8 cellular contexts compared by ENCODE assay signal in the genomic region with DNA sequence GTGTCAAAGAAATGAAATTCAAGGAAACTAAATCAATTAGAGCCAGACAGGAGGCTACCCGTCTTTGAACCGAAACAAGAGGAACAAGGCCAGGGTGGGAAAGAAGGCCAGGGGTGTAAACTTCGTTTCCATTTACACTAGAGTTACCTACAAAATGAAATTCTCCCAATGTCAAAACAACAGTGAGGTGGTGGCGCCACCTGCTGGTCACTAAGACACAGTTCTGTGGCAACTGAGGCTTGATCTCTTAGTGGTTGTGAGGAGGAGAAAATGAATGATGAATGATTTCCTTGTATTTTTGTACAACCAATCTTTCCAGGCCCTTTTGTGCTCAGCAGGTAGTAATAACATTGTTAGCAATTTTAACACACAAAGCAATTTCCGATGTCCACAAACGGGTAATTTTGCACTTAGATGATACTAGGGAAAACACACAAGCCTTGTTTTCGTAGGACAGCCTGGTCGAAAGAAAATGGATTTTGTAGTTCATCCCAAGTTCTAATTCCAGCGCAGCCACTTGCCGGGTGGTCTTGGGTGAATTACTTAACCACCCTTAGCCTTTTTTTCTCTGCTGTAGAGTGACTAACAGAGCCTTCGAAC. TPM values are rescaled to one million over a fixed set of nuclear protein-coding genes. Genes with fewer than 3 reads are reported as not detected.
DNase-seq lines count a peak whose midpoint lies in the region; FAIRE-seq and TF ChIP-seq lines count a peak whose summit lies in the region.

No MANE protein-coding gene starts in this region.

- DNase-seq in AG20443 (ENCODE audit: low spot score), result peak; percentile 76
- peak; percentile 50 for DNase-seq in GM19239 (ENCODE audit: insufficient read length, low spot score)
- DNase-seq in M059J (ENCODE audit: low read depth), result peak; percentile 55
- DNase-seq in SHP77 (lab: John Stamatoyannopoulos, UW), result peak; percentile 14 to 34
- DNase-seq in activated T-helper 2 cell treated with anti-CD3 and anti-CD28 coated beads, Interferon-gamma antibody, Interleukin-2, Interleukin-4, amounts not matched to agents 10 μg/mL and 5 μg/mL and 100 μg/mL, durations not matched to agents 14 hours and 24 hours and 36 hours (ENCODE audit: low spot score), result peak; percentile 43
- DNase-seq in foreskin melanocyte, result peak; percentile 46
- DNase-seq in osteoblast (ENCODE audit: insufficient read length, low spot score, missing footprints), result peak; percentile 64
- DNase-seq in thyroid gland, result peak; percentile 47 to 57

- H3K27me3 ChIP-seq in osteoblast (ENCODE audit: insufficient read depth, low read length) (no peaks in the 10 kb centered on the region), thyroid gland (no peaks in the 10 kb centered on the region)

- H3K27me3 Mint-ChIP-seq in activated T-helper 2 cell treated with anti-CD3 and anti-CD28 coated beads, Interferon-gamma antibody, Interleukin-2, Interleukin-4, amounts not matched to agents 10 μg/mL and 5 μg/mL and 100 μg/mL, durations not matched to agents 14 hours and 24 hours and 36 hours (ENCODE audit: low read depth), result peaks cover 2% of the 10 kb centered on the region

- H3K27ac Mint-ChIP-seq in activated T-helper 2 cell treated with anti-CD3 and anti-CD28 coated beads, Interferon-gamma antibody, Interleukin-2, Interleukin-4, amounts not matched to agents 10 μg/mL and 5 μg/mL and 100 μg/mL, durations not matched to agents 14 hours and 24 hours and 36 hours, result no peak overlapping the region

- no peaks in the 10 kb centered on the region for H4K20me1 ChIP-seq in osteoblast (ENCODE audit: insufficient read depth, low read length)

- WGBS in thyroid gland, 2 donors, result 34 to 37% methylated on average over 11 of the region's 11 CpGs

- no peaks in the 10 kb centered on the region for H3K9me3 ChIP-seq in osteoblast (ENCODE audit: low read depth, low read length)
- no peaks in the 10 kb centered on the region for H3K9me3 ChIP-seq in thyroid gland

- H3K27ac ChIP-seq in osteoblast (ENCODE audit: low read depth, low read length) (no peak overlapping the region), thyroid gland (no peak overlapping the region)

- no peaks in the 10 kb centered on the region for H3K9me3 Mint-ChIP-seq in activated T-helper 2 cell treated with anti-CD3 and anti-CD28 coated beads, Interferon-gamma antibody, Interleukin-2, Interleukin-4, amounts not matched to agents 10 μg/mL and 5 μg/mL and 100 μg/mL, durations not matched to agents 14 hours and 24 hours and 36 hours

- no peaks in the 10 kb centered on the region for H3K4me1 Mint-ChIP-seq in activated T-helper 2 cell treated with anti-CD3 and anti-CD28 coated beads, Interferon-gamma antibody, Interleukin-2, Interleukin-4, amounts not matched to agents 10 μg/mL and 5 μg/mL and 100 μg/mL, durations not matched to agents 14 hours and 24 hours and 36 hours (ENCODE audit: low read depth)

- no peak overlapping the region for H3K4me2 ChIP-seq in osteoblast (ENCODE audit: insufficient read depth, low read length)

- H3K4me1 ChIP-seq in osteoblast (ENCODE audit: insufficient read depth, low read length), result no peaks in the 10 kb centered on the region
- H3K4me1 ChIP-seq in thyroid gland, result no peaks in the 10 kb centered on the region

- no peaks in the 10 kb centered on the region for H3K79me2 ChIP-seq in osteoblast (ENCODE audit: insufficient read depth, low read length)

- H3K4me3 Mint-ChIP-seq in activated T-helper 2 cell treated with anti-CD3 and anti-CD28 coated beads, Interferon-gamma antibody, Interleukin-2, Interleukin-4, amounts not matched to agents 10 μg/mL and 5 μg/mL and 100 μg/mL, durations not matched to agents 14 hours and 24 hours and 36 hours (ENCODE audit: low read depth), result no peak overlapping the region

- H3K4me3 ChIP-seq in osteoblast (ENCODE audit: insufficient read depth, low read length) (no peak overlapping the region), thyroid gland (replicated peaks in 1 of 3) (no peak overlapping the region)

- peak; percentile 88 for TF ChIP-seq CTCF in osteoblast (IDR thresholded peaks at IDR 0.05; ENCODE audit: extremely low read depth, low read depth, low read length)
- peak; percentile 51 to 83 (median 74) for TF ChIP-seq CTCF in thyroid gland (IDR thresholded peaks at IDR 0.05)

- H2AFZ ChIP-seq in osteoblast (ENCODE audit: low read length), result no peak overlapping the region

- H3K36me3 ChIP-seq in osteoblast (ENCODE audit: insufficient read depth, low read length) (no peaks in the 10 kb centered on the region), thyroid gland (no peaks in the 10 kb centered on the region)

- peak; percentile 11 for FAIRE-seq in GM19239 (lab: Jason Lieb, UNC)

- intact Hi-C loops in activated T-helper 2 cell treated with anti-CD3 and anti-CD28 coated beads, Interferon-gamma antibody, Interleukin-2, Interleukin-4, amounts not matched to agents 10 μg/mL and 5 μg/mL and 100 μg/mL, durations not matched to agents 14 hours and 24 hours and 36 hours (cut with micrococcal nuclease), result loop anchor here (1.0 kb wide), 2 partner anchors 406 to 506 kb away; no protein-coding TSS in a partner anchor
- intact Hi-C loops in thyroid gland (cut with DNase I), result loop anchor here (10.0 kb wide), 1 partner anchor 500 kb away; no protein-coding TSS in a partner anchor

- TF ChIP-seq POLR2A in thyroid gland (IDR thresholded peaks at IDR 0.05), result no peak

- H3K36me3 Mint-ChIP-seq in activated T-helper 2 cell treated with anti-CD3 and anti-CD28 coated beads, Interferon-gamma antibody, Interleukin-2, Interleukin-4, amounts not matched to agents 10 μg/mL and 5 μg/mL and 100 μg/mL, durations not matched to agents 14 hours and 24 hours and 36 hours (ENCODE audit: low read depth), result no peaks in the 10 kb centered on the region

RNA-seq across cellular contexts. Expression of a gene that starts 54.8 kb away (rescaled TPM):
- total RNA-seq in M059J (2014; rRNA removed; shearing (Covaris generic)), result 503 and 518 TPM in 2 replicates
- 284 and 286 TPM in 2 replicates for total RNA-seq in activated T-helper 2 cell treated with anti-CD3 and anti-CD28 coated beads, Interferon-gamma antibody, Interleukin-2, Interleukin-4, amounts not matched to agents 10 μg/mL and 5 μg/mL and 100 μg/mL, durations not matched to agents 14 hours and 24 hours and 36 hours
- total RNA-seq in osteoblast, result 187 and 207 TPM in 2 replicates
- total RNA-seq in thyroid gland, result 100 to 1,000 TPM; 147 to 331 (median 261) TPM

Comparison
In these comparisons a context has a peak if more than half of its experiments do, and no peak if none do; other contexts are left out.
1. DNase-seq: peak in every context shown above with its lines; median percentile 76 in AG20443; 64 in osteoblast; 55 in M059J; 52 in thyroid gland; 50 in GM19239; 46 in foreskin melanocyte; 43 in activated T-helper 2 cell treated with anti-CD3 and anti-CD28 coated beads, Interferon-gamma antibody, Interleukin-2, Interleukin-4, amounts not matched to agents 10 μg/mL and 5 μg/mL and 100 μg/mL, durations not matched to agents 14 hours and 24 hours and 36 hours; 24 in SHP77.